Comparison of ENCODE assay signal across 20 cellular contexts in genomic region chr18:21660078-21660477, GRCh38. TPM values are rescaled to one million over a fixed set of nuclear protein-coding genes. Genes with fewer than 3 reads are reported as not detected.
A peak's percentile ranks its signal among the peaks of the same experiment; 100 is the strongest.
DNase-seq lines count a peak whose midpoint lies in the region; ATAC-seq, FAIRE-seq and TF ChIP-seq lines count a peak whose summit lies in the region.
"Had no signal": no experiment of that assay in that cellular context is flagged by ENCODE, and none has a peak within 500 bp of the region (broad histone marks: within the 10 kb centered on the region; RNA-seq: fewer than 3 reads in every experiment).

No MANE protein-coding gene starts in this region.

- in situ Hi-C loops in K562 (cut with MboI) (no loop called here), GM13976 (cut with MboI; ENCODE audit: low sequenced_read_pairs, unreplicated experiment) (no loop called here)

- H4K20me1 ChIP-seq in K562 (replicated peaks; ENCODE audit: control insufficient read depth, insufficient read depth, low read length): no peaks in the 10 kb centered on the region
- H4K20me1 ChIP-seq: BLaER1 treated with 17β-estradiol and CSF1 and Interleukin-3, amounts not matched to agents 10 nM and 100 nM had no signal

- WGBS in K562 (ENCODE audit: insufficient coverage, low coverage, missing lambda C conversion rate): no CpG with 5 or more reads among the region's 2 CpGs

- FAIRE-seq in K562 (lab: Jason Lieb, UNC): no peak
- FAIRE-seq: A549, H1 had no signal

- peaks cover 2 to 6% of the 10 kb centered on the region in 2 donors for H3K36me3 Mint-ChIP-seq in activated T-cell treated with anti-CD3 and anti-CD28 coated beads, Interleukin-2, amount 50 U/mL, for 72 hours (ENCODE audit: insufficient read depth in 2 of 2)

- CTCF ChIA-PET in K562 (lab: Yijun Ruan, JAX; ENCODE audit: low intra/inter-chr PET ratio): no interaction called here

- no peaks in the 10 kb centered on the region for H3K9me1 ChIP-seq in K562 (ENCODE audit: control insufficient read depth, insufficient read depth, low read length)

- no peaks in the 10 kb centered on the region; the same call in 1 of the 2 replicates for H3K9me3 ChIP-seq in K562 (replicated peaks; ENCODE audit: control insufficient read depth, insufficient read depth, low read depth, low read length)
- H3K9me3 ChIP-seq: BLaER1 treated with 17β-estradiol and CSF1 and Interleukin-3, amounts not matched to agents 10 nM and 100 nM; SJCRH30 had no signal

- TF ChIP-seq RAD21 in K562 (CRISPR knock-in tag; conservative IDR thresholded peaks at IDR 0.05 in 1 of 2, IDR thresholded peaks at IDR 0.05 in 1 of 2): no peak

- no peak overlapping the region for H3K27ac ChIP-seq in K562 (ENCODE audit: extremely low read depth, low read depth, low read length)
- H3K27ac ChIP-seq: A549; BLaER1 treated with 17β-estradiol and CSF1 and Interleukin-3, amounts not matched to agents 10 nM and 100 nM; PC-9; SJCRH30 had no signal

- TF ChIP-seq POLR2A in K562 (conservative IDR thresholded peaks at IDR 0.05): no peak

- peaks cover 5% of the 10 kb centered on the region for H3K4me1 Mint-ChIP-seq in activated T-cell treated with anti-CD3 and anti-CD28 coated beads, Interleukin-2, amount 50 U/mL, for 72 hours (ENCODE audit: low read depth)

- no TSS peak for BruUV-seq in K562 (replicated peaks; lab: Mats Ljungman, UMichigan)

- no peak overlapping the region for H3K9ac ChIP-seq in K562 (ENCODE audit: insufficient read depth in 1 of 2, low read depth in 2 of 2, low read length in 2 of 2)
- H3K9ac ChIP-seq: BLaER1 treated with 17β-estradiol and CSF1 and Interleukin-3, amounts not matched to agents 10 nM and 100 nM had no signal

- POLR2A ChIA-PET in K562 (lab: Yijun Ruan, JAX): interaction anchor here (0.9 kb wide), 1 partner anchor 40 kb away, joined by 3 read pairs; no protein-coding TSS in a partner anchor

- no peaks in the 10 kb centered on the region for H3K27me3 Mint-ChIP-seq in activated T-cell treated with anti-CD3 and anti-CD28 coated beads, Interleukin-2, amount 50 U/mL, for 72 hours (ENCODE audit: low read depth)

- H3K4me3 ChIP-seq in K562: no peak overlapping the region
- H3K4me3 ChIP-seq: A549; BLaER1 treated with 17β-estradiol and CSF1 and Interleukin-3, amounts not matched to agents 10 nM and 100 nM; PC-9; SJCRH30 had no signal

- ATAC-seq in activated T-cell treated with anti-CD3 and anti-CD28 coated beads, Interleukin-2, amount 50 U/mL, for 72 hours (replicated peaks in 1 of 2): peak; percentile 24 to 57
- peak; percentile 56 for ATAC-seq in GM18519 (IDR thresholded peaks at IDR 0.05; ENCODE audit: low FRiP score, unreplicated experiment)
- ATAC-seq in HG03159 (IDR thresholded peaks at IDR 0.05; ENCODE audit: unreplicated experiment): peak; percentile 60
- peak; percentile 33; the same call in 2 of the 3 replicates for ATAC-seq in K562
- ATAC-seq: A549 had no signal

- no peak for TF ChIP-seq EP300 in K562 (IDR thresholded peaks at IDR 0.05; ENCODE audit: low read length)

- no peak overlapping the region for H3K4me3 Mint-ChIP-seq in activated T-cell treated with anti-CD3 and anti-CD28 coated beads, Interleukin-2, amount 50 U/mL, for 72 hours

- intact Hi-C loops in K562 (cut with micrococcal nuclease): no loop called here

- no peak overlapping the region for H2AFZ ChIP-seq in K562 (ENCODE audit: low read depth, low read length)
- H2AFZ ChIP-seq: PC-9 had no signal

- H3K9me3 Mint-ChIP-seq in activated T-cell treated with anti-CD3 and anti-CD28 coated beads, Interleukin-2, amount 50 U/mL, for 72 hours: no peaks in the 10 kb centered on the region

- no peak for DNase-seq in activated T-cell treated with anti-CD3 and anti-CD28 coated beads, Interleukin-2, amount 50 U/mL, for 72 hours
- no peak for DNase-seq in activated T-cell treated with anti-CD3 and anti-CD28 coated beads, Interleukin-2, amount 50 U/mL, for 1 hour
- DNase-seq in K562 (ENCODE audit: extremely low read depth in 1 of 4, low spot score in 3 of 4) (no peak), GM13976 (ENCODE audit: low spot score) (no peak), CD1c-positive myeloid dendritic cell (ENCODE audit: extremely low spot score) (no peak), NCI-H2227 (lab: John Stamatoyannopoulos, UW; ENCODE audit: unreplicated experiment) (no peak)
- DNase-seq: DMS 273 treated with DMSO at 0.1 percent for 48 hours, GF-D8, KG1, NCI-H1092, NCI-H146, NCI-H2081 treated with DMSO at 0.1 percent for 48 hours, NCI-H510A treated with DMSO at 0.1 percent for 48 hours, PC-9, SJCRH30 had no signal

- H3K4me1 ChIP-seq in K562 (replicated peaks in 1 of 2; ENCODE audit: control insufficient read depth in 2 of 2, insufficient read depth in 2 of 2, low read length in 2 of 2): no peaks in the 10 kb centered on the region
- H3K4me1 ChIP-seq: BLaER1 treated with 17β-estradiol and CSF1 and Interleukin-3, amounts not matched to agents 10 nM and 100 nM; SJCRH30 had no signal

- TF ChIP-seq CTCF in K562 (IDR thresholded peaks at IDR 0.05 in 2 of 3, conservative IDR thresholded peaks at IDR 0.05 in 1 of 3; ENCODE audit: insufficient read depth in 2 of 3, low read depth in 1 of 3, low read length in 3 of 3) (no peak), GM13976 (IDR thresholded peaks at IDR 0.05; ENCODE audit: borderline replicate concordance, control extremely low read depth, extremely low read depth, insufficient read depth, missing control alignments) (no peak)

- no peaks in the 10 kb centered on the region for H3K27me3 ChIP-seq in K562 (ENCODE audit: control insufficient read depth in 2 of 2, insufficient read depth in 2 of 2, low read length in 2 of 2)
- H3K27me3 ChIP-seq: BLaER1 treated with 17β-estradiol and CSF1 and Interleukin-3, amounts not matched to agents 10 nM and 100 nM; SJCRH30 had no signal

- H3K36me3 ChIP-seq in K562 (ENCODE audit: control insufficient read depth, insufficient read depth, low read length): peaks cover 34% of the 10 kb centered on the region; the same call in 2 of the 3 replicates
- H3K36me3 ChIP-seq: SJCRH30 had no signal

- H3K79me2 ChIP-seq in K562 (ENCODE audit: control insufficient read depth, insufficient read depth, low read length): no peaks in the 10 kb centered on the region

- H3K27ac Mint-ChIP-seq in activated T-cell treated with anti-CD3 and anti-CD28 coated beads, Interleukin-2, amount 50 U/mL, for 72 hours: peak overlapping the region; percentile 96

- H3K4me2 ChIP-seq in K562 (ENCODE audit: insufficient read depth, low read length): no peak overlapping the region
- H3K4me2 ChIP-seq: A549; BLaER1 treated with 17β-estradiol and CSF1 and Interleukin-3, amounts not matched to agents 10 nM and 100 nM; PC-9 had no signal

RNA-seq across cellular contexts. Expression of gene ABHD3, which starts 44.5 kb away (rescaled TPM):
- total RNA-seq in activated T-cell treated with anti-CD3 and anti-CD28 coated beads, Interleukin-2, amount 50 U/mL, for 72 hours: 10 to 100 TPM; 28.9 to 32.0 TPM
- 70.5 and 110 TPM in 2 replicates for total RNA-seq in K562 (2011; cell fraction: chromatin; rRNA removed; ENCODE audit: low replicate concordance)
- total RNA-seq in K562 (2011; cell fraction: nucleolus; rRNA removed): 48.2 and 53.4 TPM in 2 replicates
- total RNA-seq in K562 (2011; cell fraction: nucleoplasm; rRNA removed): 85.0 and 108 TPM in 2 replicates
- total RNA-seq in K562 (2014; rRNA removed) (14.8 and 17.7 TPM in 2 replicates), K562 (2014; rRNA removed; fragmentation: Illumina TruSeq; extraction: Trizol) (25.2 and 27.9 TPM in 2 replicates), K562 (2015; rRNA removed; fragmentation: Illumina TruSeq; extraction: Trizol) (23.1 and 24.6 TPM in 2 replicates), K562 (2021) (19.4 and 20.7 TPM in 2 replicates)
- polyA plus RNA-seq in K562 (2011; rRNA removed) (35.2 and 38.8 TPM in 2 replicates), K562 (2014; fragmentation: Illumina TruSeq; extraction: Trizol) (14.4 and 18.1 TPM in 2 replicates), K562 (2014; fragmentation: Nextera tagmentation; extraction: Ambion mirVana) (1 to 10 TPM; 6.3 to 8.1 TPM), K562 (2014; rRNA removed) (28.0 and 31.4 TPM in 2 replicates)
- 9.2 and 15.7 TPM in 2 replicates for polyA plus RNA-seq in K562 (2011; cell fraction: cytosol; rRNA removed)
- 71.2 and 105 TPM in 2 replicates for polyA plus RNA-seq in K562 (2011; cell fraction: nucleus; rRNA removed)
- polyA plus RNA-seq in K562 (2012): 19.2 and 35.7 TPM in 2 replicates
- polyA minus RNA-seq in K562 (2011; rRNA and poly(A)+ RNA removed): 20.7 and 23.9 TPM in 2 replicates
- 6.7 and 13.5 TPM in 2 replicates for polyA minus RNA-seq in K562 (2011; cell fraction: cytosol; rRNA and poly(A)+ RNA removed)
- 36.8 and 48.9 TPM in 2 replicates for polyA minus RNA-seq in K562 (2011; cell fraction: nucleus; rRNA and poly(A)+ RNA removed)

RNA-seq across cellular contexts. Expression of gene SNRPD1, which starts 48.0 kb away (rescaled TPM):
- 10 to 100 TPM; 82.5 to 82.9 TPM for total RNA-seq in activated T-cell treated with anti-CD3 and anti-CD28 coated beads, Interleukin-2, amount 50 U/mL, for 72 hours
- total RNA-seq in K562 (2011; cell fraction: chromatin; rRNA removed; ENCODE audit: low replicate concordance): 10.6 and 18.6 TPM in 2 replicates
- total RNA-seq in K562 (2011; cell fraction: nucleolus; rRNA removed): 11.3 and 12.9 TPM in 2 replicates
- 17.5 and 29.5 TPM in 2 replicates for total RNA-seq in K562 (2011; cell fraction: nucleoplasm; rRNA removed)
- 213 and 217 TPM in 2 replicates for total RNA-seq in K562 (2014; rRNA removed)
- total RNA-seq in K562 (2014; rRNA removed; fragmentation: Illumina TruSeq; extraction: Trizol): 340 and 396 TPM in 2 replicates
- total RNA-seq in K562 (2015; rRNA removed; fragmentation: Illumina TruSeq; extraction: Trizol): 296 and 350 TPM in 2 replicates
- 179 and 186 TPM in 2 replicates for total RNA-seq in K562 (2021)
- polyA plus RNA-seq in K562 (2011; rRNA removed): 173 and 230 TPM in 2 replicates
- polyA plus RNA-seq in K562 (2011; cell fraction: cytosol; rRNA removed): 34.2 and 93.4 TPM in 2 replicates
- 7.3 and 10.7 TPM in 2 replicates for polyA plus RNA-seq in K562 (2011; cell fraction: nucleus; rRNA removed)
- 86.4 and 150 TPM in 2 replicates for polyA plus RNA-seq in K562 (2012)
- 231 and 284 TPM in 2 replicates for polyA plus RNA-seq in K562 (2014; fragmentation: Illumina TruSeq; extraction: Trizol)
- polyA plus RNA-seq in K562 (2014; fragmentation: Nextera tagmentation; extraction: Ambion mirVana): 1,000 to 10,000 TPM in 1 of 2 experiments, 100 to 1,000 TPM in 1; 960 to 1,063 TPM
- polyA plus RNA-seq in K562 (2014; rRNA removed): 285 and 313 TPM in 2 replicates
- 76.9 and 95.2 TPM in 2 replicates for polyA minus RNA-seq in K562 (2011; rRNA and poly(A)+ RNA removed)
- 45.0 and 45.5 TPM in 2 replicates for polyA minus RNA-seq in K562 (2011; cell fraction: cytosol; rRNA and poly(A)+ RNA removed)
- 7.0 and 18.4 TPM in 2 replicates for polyA minus RNA-seq in K562 (2011; cell fraction: nucleus; rRNA and poly(A)+ RNA removed)

RNA-seq across cellular contexts. Expression of gene ESCO1, which starts 59.6 kb away (rescaled TPM):
- total RNA-seq in activated T-cell treated with anti-CD3 and anti-CD28 coated beads, Interleukin-2, amount 50 U/mL, for 72 hours: 10 to 100 TPM; 23.0 to 23.6 TPM
- total RNA-seq in K562 (2011; cell fraction: chromatin; rRNA removed; ENCODE audit: low replicate concordance): 13.8 and 37.5 TPM in 2 replicates
- total RNA-seq in K562 (2011; cell fraction: nucleolus; rRNA removed): 11.3 and 14.6 TPM in 2 replicates
- total RNA-seq in K562 (2011; cell fraction: nucleoplasm; rRNA removed): 17.2 and 25.9 TPM in 2 replicates
- total RNA-seq in K562 (2014; rRNA removed) (17.1 and 19.8 TPM in 2 replicates), K562 (2014; rRNA removed; fragmentation: Illumina TruSeq; extraction: Trizol) (29.9 and 34.5 TPM in 2 replicates), K562 (2015; rRNA removed; fragmentation: Illumina TruSeq; extraction: Trizol) (26.7 and 31.3 TPM in 2 replicates), K562 (2021) (19.6 TPM in 2 replicates)
- polyA plus RNA-seq in K562 (2011; rRNA removed) (12.4 and 15.0 TPM in 2 replicates), K562 (2014; fragmentation: Illumina TruSeq; extraction: Trizol) (20.5 and 24.1 TPM in 2 replicates), K562 (2014; fragmentation: Nextera tagmentation; extraction: Ambion mirVana) (10 to 100 TPM; 15.6 to 22.6 TPM), K562 (2014; rRNA removed) (15.7 and 16.7 TPM in 2 replicates)
- 2.7 and 5.3 TPM in 2 replicates for polyA plus RNA-seq in K562 (2011; cell fraction: cytosol; rRNA removed)
- 9.9 and 11.7 TPM in 2 replicates for polyA plus RNA-seq in K562 (2011; cell fraction: nucleus; rRNA removed)
- 14.2 and 18.1 TPM in 2 replicates for polyA plus RNA-seq in K562 (2012)
- 20.8 and 29.1 TPM in 2 replicates for polyA minus RNA-seq in K562 (2011; rRNA and poly(A)+ RNA removed)
- polyA minus RNA-seq in K562 (2011; cell fraction: cytosol; rRNA and poly(A)+ RNA removed): 12.1 and 12.5 TPM in 2 replicates
- 8.5 and 18.5 TPM in 2 replicates for polyA minus RNA-seq in K562 (2011; cell fraction: nucleus; rRNA and poly(A)+ RNA removed)
